Comparison of ENCODE assay signal across 9 cellular contexts in genomic region chr20:59030911-59031310, GRCh38. TPM values are rescaled to one million over a fixed set of nuclear protein-coding genes. Genes with fewer than 3 reads are reported as not detected.
DNase-seq lines count a peak whose midpoint lies in the region; ATAC-seq, FAIRE-seq and TF ChIP-seq lines count a peak whose summit lies in the region.
"Had no signal": no experiment of that assay in that cellular context is flagged by ENCODE, and none has a peak within 500 bp of the region (broad histone marks: within the 10 kb centered on the region; RNA-seq: fewer than 3 reads in every experiment).

No MANE protein-coding gene starts in this region.

- ATAC-seq in activated CD8-positive, alpha-beta T cell treated with anti-CD3 and anti-CD28 coated beads, Interleukin-2, amount 10 ng/mL, durations not matched to agents 7 days and 5 days: no peak
- no peak for ATAC-seq in GM18505 (IDR thresholded peaks at IDR 0.05; ENCODE audit: unreplicated experiment)

- H3K4me2 ChIP-seq in keratinocyte (ENCODE audit: control insufficient read depth, extremely low read depth, insufficient read depth, low read depth, low read length): peak overlapping the region; percentile 88

- H3K4me1 ChIP-seq in keratinocyte (ENCODE audit: control insufficient read depth, extremely low read depth, insufficient read depth, low read length) (peaks cover 31% of the 10 kb centered on the region), subcutaneous abdominal adipose tissue (ENCODE audit: control insufficient read depth in 5 of 5, insufficient read depth in 5 of 5, low read length in 5 of 5) (peaks cover 4 to 52% (median 50%) of the 10 kb centered on the region in 5 donors)

- H2AFZ ChIP-seq in keratinocyte (ENCODE audit: control insufficient read depth, low read length): no peak overlapping the region

- peaks cover 78% of the 10 kb centered on the region for H3K36me3 Mint-ChIP-seq in T-helper 2 cell treated with Interferon-gamma antibody and Interleukin-4, amounts not matched to agents 5 μg/mL and 100 μg/mL, for 36 hours (ENCODE audit: low read depth)
- H3K36me3 Mint-ChIP-seq in activated CD8-positive, alpha-beta T cell treated with anti-CD3 and anti-CD28 coated beads, Interleukin-2, amount 10 ng/mL, durations not matched to agents 7 days and 5 days (ENCODE audit: low read depth): peaks cover 77% of the 10 kb centered on the region

- peak overlapping the region; percentile 69 to 93 (median 71) for H3K4me3 ChIP-seq in keratinocyte (ENCODE audit: control insufficient read depth in 2 of 3, extremely low read depth in 1 of 3, insufficient read depth in 2 of 3, low read depth in 1 of 3, low read length in 3 of 3)
- peak overlapping the region; percentile 68 to 92 (median 82) for H3K4me3 ChIP-seq in subcutaneous abdominal adipose tissue (ENCODE audit: low read depth in 1 of 5, low read length in 5 of 5)

- no peaks in the 10 kb centered on the region for H3K27me3 ChIP-seq in keratinocyte (ENCODE audit: control insufficient read depth, extremely low read depth, insufficient read depth, low read length)
- H3K27me3 ChIP-seq in subcutaneous abdominal adipose tissue (ENCODE audit: control insufficient read depth in 5 of 5, insufficient read depth in 4 of 5, low read length in 5 of 5): no peaks in the 10 kb centered on the region

- H4K20me1 ChIP-seq in keratinocyte (ENCODE audit: control insufficient read depth, extremely low read depth, insufficient read depth, low read length): peaks cover 3% of the 10 kb centered on the region

- no peak for TF ChIP-seq POLR2A in GM18505 (IDR thresholded peaks at IDR 0.05; ENCODE audit: borderline replicate concordance, extremely low read depth, insufficient read depth, insufficient read length)

- H3K27ac ChIP-seq in keratinocyte (ENCODE audit: control insufficient read depth, insufficient read depth, low read length) (peak overlapping the region; percentile 72), subcutaneous abdominal adipose tissue (ENCODE audit: low read depth, low read length) (no peak overlapping the region)

- peaks cover 57% of the 10 kb centered on the region for H3K4me1 Mint-ChIP-seq in T-helper 2 cell treated with Interferon-gamma antibody and Interleukin-4, amounts not matched to agents 5 μg/mL and 100 μg/mL, for 36 hours (ENCODE audit: low read depth)
- peaks cover 54% of the 10 kb centered on the region for H3K4me1 Mint-ChIP-seq in activated CD8-positive, alpha-beta T cell treated with anti-CD3 and anti-CD28 coated beads, Interleukin-2, amount 10 ng/mL, durations not matched to agents 7 days and 5 days (ENCODE audit: low read depth)

- H3K79me2 ChIP-seq in keratinocyte (ENCODE audit: control insufficient read depth, insufficient read depth, low read length): peaks cover 64% of the 10 kb centered on the region

- no peak for TF ChIP-seq CTCF in keratinocyte (optimal IDR thresholded peaks at IDR 0.05 in 1 of 3, IDR thresholded peaks at IDR 0.05 in 1 of 3, conservative IDR thresholded peaks at IDR 0.05 in 1 of 3; ENCODE audit: extremely low read depth in 1 of 3, insufficient read depth in 2 of 3, low read length in 3 of 3)

- DNase-seq in T-helper 2 cell treated with Interferon-gamma antibody and Interleukin-4, amounts not matched to agents 5 μg/mL and 100 μg/mL, for 36 hours (ENCODE audit: low spot score): no peak
- DNase-seq in T-helper 2 cell (no peak), keratinocyte (ENCODE audit: low read depth, low spot score) (no peak), globus pallidus (ENCODE audit: low spot score) (no peak), dedifferentiated amniotic fluid mesenchymal stem cell (ENCODE audit: extremely low spot score) (no peak)
- DNase-seq in activated CD8-positive, alpha-beta T cell treated with anti-CD3 and anti-CD28 coated beads, Interleukin-2, amount 10 ng/mL, durations not matched to agents 7 days and 5 days: no peak

- H3K27me3 Mint-ChIP-seq in T-helper 2 cell treated with Interferon-gamma antibody and Interleukin-4, amounts not matched to agents 5 μg/mL and 100 μg/mL, for 36 hours (ENCODE audit: low read depth): no peaks in the 10 kb centered on the region
- H3K27me3 Mint-ChIP-seq in activated CD8-positive, alpha-beta T cell treated with anti-CD3 and anti-CD28 coated beads, Interleukin-2, amount 10 ng/mL, durations not matched to agents 7 days and 5 days (ENCODE audit: low read depth): no peaks in the 10 kb centered on the region

- H3K4me3 Mint-ChIP-seq in T-helper 2 cell treated with Interferon-gamma antibody and Interleukin-4, amounts not matched to agents 5 μg/mL and 100 μg/mL, for 36 hours: peak overlapping the region; percentile 94
- peak overlapping the region; percentile 93 for H3K4me3 Mint-ChIP-seq in activated CD8-positive, alpha-beta T cell treated with anti-CD3 and anti-CD28 coated beads, Interleukin-2, amount 10 ng/mL, durations not matched to agents 7 days and 5 days

- H3K9ac ChIP-seq in keratinocyte (ENCODE audit: control insufficient read depth, extremely low read depth, insufficient read depth, low read length) (peak overlapping the region; percentile 81), subcutaneous abdominal adipose tissue (ENCODE audit: low read length in 5 of 5) (peak overlapping the region in 3 of 5 donors; percentile 84 to 86 (median 85))

- dilution Hi-C loops in keratinocyte (cut with MboI; ENCODE audit: extremely low pct_ligation_motif_present, low sequenced_read_pairs): no loop called here

- CTCF ChIA-PET in activated CD8-positive, alpha-beta T cell treated with anti-CD3 and anti-CD28 coated beads, Interleukin-2, amount 10 ng/mL, durations not matched to agents 7 days and 5 days (lab: Charles Lee): interaction anchor here (1.4 to 4.8 kb wide), 3 partner anchors 12 to 191 kb away, joined by 4 to 18 read pairs (median 5); partner anchors contain the start of gene PRELID3B

- no peaks in the 10 kb centered on the region for H3K9me3 Mint-ChIP-seq in T-helper 2 cell treated with Interferon-gamma antibody and Interleukin-4, amounts not matched to agents 5 μg/mL and 100 μg/mL, for 36 hours
- no peaks in the 10 kb centered on the region for H3K9me3 Mint-ChIP-seq in activated CD8-positive, alpha-beta T cell treated with anti-CD3 and anti-CD28 coated beads, Interleukin-2, amount 10 ng/mL, durations not matched to agents 7 days and 5 days (ENCODE audit: insufficient read depth)

- peak overlapping the region; percentile 68 for H3K27ac Mint-ChIP-seq in T-helper 2 cell treated with Interferon-gamma antibody and Interleukin-4, amounts not matched to agents 5 μg/mL and 100 μg/mL, for 36 hours
- H3K27ac Mint-ChIP-seq in activated CD8-positive, alpha-beta T cell treated with anti-CD3 and anti-CD28 coated beads, Interleukin-2, amount 10 ng/mL, durations not matched to agents 7 days and 5 days: peak overlapping the region; percentile 95

- FAIRE-seq in keratinocyte (lab: Jason Lieb, UNC): no peak

- POLR2A ChIA-PET in activated CD8-positive, alpha-beta T cell treated with anti-CD3 and anti-CD28 coated beads, Interleukin-2, amount 10 ng/mL, durations not matched to agents 7 days and 5 days (lab: Charles Lee): interaction anchor here (1.0 to 2.3 kb wide), 10 partner anchors 12 to 380 kb away, joined by 3 to 27 read pairs (median 6); partner anchors contain the start of genes PRELID3B, STX16 and ZNF831

- H3K36me3 ChIP-seq in keratinocyte (ENCODE audit: control insufficient read depth in 2 of 2, extremely low read depth in 1 of 2, insufficient read depth in 2 of 2, low read length in 2 of 2): peaks cover 16 to 31% of the 10 kb centered on the region in 2 experiments
- peaks cover 35 to 57% (median 42%) of the 10 kb centered on the region in 5 donors for H3K36me3 ChIP-seq in subcutaneous abdominal adipose tissue (ENCODE audit: control insufficient read depth in 5 of 5, insufficient read depth in 5 of 5, low read length in 5 of 5)

- H3K9me1 ChIP-seq in keratinocyte (ENCODE audit: control insufficient read depth, extremely low read depth, insufficient read depth, low read length): no peaks in the 10 kb centered on the region

- H3K9me3 ChIP-seq in keratinocyte (ENCODE audit: control insufficient read depth, low read depth, low read length): no peaks in the 10 kb centered on the region
- no peaks in the 10 kb centered on the region for H3K9me3 ChIP-seq in subcutaneous abdominal adipose tissue (ENCODE audit: control insufficient read depth in 5 of 5, low read length in 5 of 5)

RNA-seq across cellular contexts. Expression of gene ATP5F1E, which starts 1.2 kb away (rescaled TPM):
- 10 to 100 TPM; 97.8 to 98.8 TPM for total RNA-seq in activated CD8-positive, alpha-beta T cell treated with anti-CD3 and anti-CD28 coated beads, Interleukin-2, amount 10 ng/mL, durations not matched to agents 7 days and 5 days
- polyA plus RNA-seq in keratinocyte: 48.3 to 100 TPM (median 99.7 TPM) in 3 replicates
- polyA plus RNA-seq in keratinocyte (2011; ENCODE audit: low read depth): 103 TPM
- 59.0 and 59.8 TPM in 2 replicates for polyA plus RNA-seq in keratinocyte (2011; cell fraction: cytosol; rRNA removed)
- 9.8 and 16.4 TPM in 2 replicates for polyA plus RNA-seq in keratinocyte (2011; cell fraction: nucleus; rRNA removed)
- polyA plus RNA-seq in keratinocyte (2012; ENCODE audit: low replicate concordance): 71.0 and 118 TPM in 2 replicates
- polyA minus RNA-seq in keratinocyte: 5.2 to 8.3 TPM (median 6.4 TPM) in 3 replicates
- 37.8 TPM for polyA minus RNA-seq in keratinocyte (2011; cell fraction: cytosol; rRNA and poly(A)+ RNA removed)
- polyA minus RNA-seq in keratinocyte (2011; cell fraction: nucleus; rRNA and poly(A)+ RNA removed): 3.3 and 3.9 TPM in 2 replicates

RNA-seq across cellular contexts. Expression of gene PRELID3B, which starts 11.7 kb away (rescaled TPM):
- 10 to 100 TPM; 80.1 to 81.6 TPM for total RNA-seq in activated CD8-positive, alpha-beta T cell treated with anti-CD3 and anti-CD28 coated beads, Interleukin-2, amount 10 ng/mL, durations not matched to agents 7 days and 5 days
- 70.7 to 86.9 TPM (median 75.3 TPM) in 3 replicates for polyA plus RNA-seq in keratinocyte
- 211 TPM for polyA plus RNA-seq in keratinocyte (2011; ENCODE audit: low read depth)
- polyA plus RNA-seq in keratinocyte (2011; cell fraction: cytosol; rRNA removed): 66.1 and 129 TPM in 2 replicates
- polyA plus RNA-seq in keratinocyte (2011; cell fraction: nucleus; rRNA removed): 26.8 and 42.0 TPM in 2 replicates
- 79.1 and 112 TPM in 2 replicates for polyA plus RNA-seq in keratinocyte (2012; ENCODE audit: low replicate concordance)
- polyA minus RNA-seq in keratinocyte: 90.1 to 126 TPM (median 96.3 TPM) in 3 replicates
- 106 TPM for polyA minus RNA-seq in keratinocyte (2011; cell fraction: cytosol; rRNA and poly(A)+ RNA removed)
- 26.6 and 32.0 TPM in 2 replicates for polyA minus RNA-seq in keratinocyte (2011; cell fraction: nucleus; rRNA and poly(A)+ RNA removed)

RNA-seq across cellular contexts. Expression of gene TUBB1, which starts 11.7 kb away (rescaled TPM):
- not detected for total RNA-seq in activated CD8-positive, alpha-beta T cell treated with anti-CD3 and anti-CD28 coated beads, Interleukin-2, amount 10 ng/mL, durations not matched to agents 7 days and 5 days
- polyA plus RNA-seq in keratinocyte: 0.03 TPM in 1 of 3 replicates, not detected in the others
- not detected for polyA plus RNA-seq in keratinocyte (2011; ENCODE audit: low read depth)
- not detected in 2 replicates for polyA plus RNA-seq in keratinocyte (2011; cell fraction: cytosol; rRNA removed)
- 0.04 TPM in 1 of 2 replicates, not detected in the other for polyA plus RNA-seq in keratinocyte (2011; cell fraction: nucleus; rRNA removed)
- 0.02 and 0.08 TPM in 2 replicates for polyA plus RNA-seq in keratinocyte (2012; ENCODE audit: low replicate concordance)
- polyA minus RNA-seq in keratinocyte: not detected in 3 replicates
- polyA minus RNA-seq in keratinocyte (2011; cell fraction: cytosol; rRNA and poly(A)+ RNA removed): not detected
- not detected in 2 replicates for polyA minus RNA-seq in keratinocyte (2011; cell fraction: nucleus; rRNA and poly(A)+ RNA removed)
- total RNA-seq: lung microvascular endothelial cell had no signal

RNA-seq across cellular contexts. Expression of gene CTSZ, which starts 23.9 kb away (rescaled TPM):
- total RNA-seq in activated CD8-positive, alpha-beta T cell treated with anti-CD3 and anti-CD28 coated beads, Interleukin-2, amount 10 ng/mL, durations not matched to agents 7 days and 5 days: 10 to 100 TPM; 42.4 to 44.0 TPM
- 102 to 171 TPM (median 138 TPM) in 3 replicates for polyA plus RNA-seq in keratinocyte
- polyA plus RNA-seq in keratinocyte (2011; ENCODE audit: low read depth): 63.5 TPM
- polyA plus RNA-seq in keratinocyte (2011; cell fraction: cytosol; rRNA removed): 76.8 and 119 TPM in 2 replicates
- polyA plus RNA-seq in keratinocyte (2011; cell fraction: nucleus; rRNA removed): 133 and 140 TPM in 2 replicates
- polyA plus RNA-seq in keratinocyte (2012; ENCODE audit: low replicate concordance): 25.5 and 178 TPM in 2 replicates
- 74.1 to 149 TPM (median 79.1 TPM) in 3 replicates for polyA minus RNA-seq in keratinocyte
- polyA minus RNA-seq in keratinocyte (2011; cell fraction: cytosol; rRNA and poly(A)+ RNA removed): 105 TPM
- 54.2 and 59.5 TPM in 2 replicates for polyA minus RNA-seq in keratinocyte (2011; cell fraction: nucleus; rRNA and poly(A)+ RNA removed)

RNA-seq across cellular contexts. Expression of gene NELFCD, which starts 49.9 kb away (rescaled TPM):
- total RNA-seq in activated CD8-positive, alpha-beta T cell treated with anti-CD3 and anti-CD28 coated beads, Interleukin-2, amount 10 ng/mL, durations not matched to agents 7 days and 5 days: 10 to 100 TPM; 89.0 to 89.5 TPM
- polyA plus RNA-seq in keratinocyte: 59.7 to 105 TPM (median 68.5 TPM) in 3 replicates
- 93.9 TPM for polyA plus RNA-seq in keratinocyte (2011; ENCODE audit: low read depth)
- polyA plus RNA-seq in keratinocyte (2011; cell fraction: cytosol; rRNA removed): 83.6 and 87.1 TPM in 2 replicates
- polyA plus RNA-seq in keratinocyte (2011; cell fraction: nucleus; rRNA removed): 98.2 and 131 TPM in 2 replicates
- polyA plus RNA-seq in keratinocyte (2012; ENCODE audit: low replicate concordance): 48.8 and 62.0 TPM in 2 replicates
- 53.2 to 86.3 TPM (median 75.3 TPM) in 3 replicates for polyA minus RNA-seq in keratinocyte
- 29.9 TPM for polyA minus RNA-seq in keratinocyte (2011; cell fraction: cytosol; rRNA and poly(A)+ RNA removed)
- 20.0 and 32.0 TPM in 2 replicates for polyA minus RNA-seq in keratinocyte (2011; cell fraction: nucleus; rRNA and poly(A)+ RNA removed)
